In the genomic region with DNA sequence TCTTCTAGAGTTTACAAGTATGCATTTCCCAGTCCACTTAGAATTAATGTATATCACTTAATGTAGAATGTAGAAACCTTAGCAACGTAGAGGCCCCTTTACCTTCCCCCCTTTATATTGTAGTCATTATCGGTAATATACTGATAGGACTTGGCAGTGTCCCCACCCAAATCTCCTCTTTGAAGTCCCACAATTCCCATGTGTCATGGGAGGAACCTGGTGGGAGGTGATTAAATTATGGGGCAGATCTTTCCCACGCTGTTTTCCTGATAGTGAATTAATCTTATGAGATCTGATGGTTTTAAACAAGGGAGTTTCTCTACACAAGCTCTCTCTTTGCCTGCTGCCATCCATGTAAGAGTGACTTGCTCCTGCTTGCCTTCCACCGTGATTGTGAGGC, we compare ENCODE assay signal across 27 cellular contexts.
"Had no signal": no experiment of that assay in that cellular context is flagged by ENCODE, and none has a peak within 500 bp of the region (broad histone marks: within the 10 kb centered on the region; RNA-seq: fewer than 3 reads in every experiment).

No MANE protein-coding gene starts in this region.

- H3K27me3 ChIP-seq: dorsolateral prefrontal cortex, heart left ventricle, hepatocyte, neural progenitor cell, right atrium auricular region, stomach, thyroid gland had no signal

- ATAC-seq: heart left ventricle; left lobe of liver; mucosa of descending colon; naive thymus-derived CD4-positive, alpha-beta T cell; sciatic nerve had no signal

- H3K36me3 ChIP-seq: heart left ventricle, neural progenitor cell, prostate gland, right atrium auricular region, thyroid gland had no signal

- H3K27me3 Mint-ChIP-seq: memory B cell; naive thymus-derived CD4-positive, alpha-beta T cell; type B pancreatic cell had no signal

- H3K4me3 Mint-ChIP-seq: memory B cell, mesothelial cell of epicardium, nephron, neural progenitor cell, type B pancreatic cell had no signal

- H3K4me3 ChIP-seq: dorsolateral prefrontal cortex, heart left ventricle, hepatocyte, lung, mucosa of descending colon, neural progenitor cell, prostate gland, right atrium auricular region, smooth muscle cell, stomach, thyroid gland had no signal

- H3K27ac ChIP-seq: dorsolateral prefrontal cortex, heart left ventricle, hepatocyte, neural progenitor cell, prostate gland, right atrium auricular region, stomach, thyroid gland had no signal

- DNase-seq: cortex of kidney; dorsolateral prefrontal cortex; effector CD4-positive, alpha-beta T cell; heart left ventricle; kidney; mucosa of descending colon; naive thymus-derived CD4-positive, alpha-beta T cell; nucleus accumbens; stimulated activated CD4-positive, alpha-beta T cell treated with anti-CD3 and anti-CD28 coated beads, Interleukin-12 subunit alpha, Interleukin-12 subunit beta, amount 100 ng/mL, for 4 hours; stimulated activated CD4-positive, alpha-beta T cell treated with anti-CD3 and anti-CD28 coated beads, Interleukin-1b, Interleukin-23, amount 100 ng/mL, for 48 hours; stimulated activated CD4-positive, alpha-beta T cell treated with anti-CD3 and anti-CD28 coated beads, Interleukin-4, amount 100 ng/mL, for 1 hour; stimulated activated CD8-positive, alpha-beta memory T cell treated with anti-CD3 and anti-CD28 coated beads, Interleukin-4, amount 100 ng/mL, for 48 hours; stimulated activated naive CD4-positive, alpha-beta T cell treated with Interleukin-2 at 50 U/mL for 16 hours; stomach; thyroid gland had no signal

- H3K4me2 ChIP-seq: hepatocyte, neural progenitor cell, smooth muscle cell had no signal

- H3K27ac Mint-ChIP-seq: memory B cell, mesothelial cell of epicardium, nephron, neural progenitor cell, type B pancreatic cell had no signal

- H3K9ac ChIP-seq: neural progenitor cell had no signal

- H3K4me1 Mint-ChIP-seq: mesothelial cell of epicardium, nephron, neural progenitor cell had no signal

- H3K9me3 Mint-ChIP-seq: memory B cell had no signal

- H3K9me3 ChIP-seq: heart left ventricle, mucosa of descending colon, prostate gland, right atrium auricular region, stomach, thyroid gland had no signal

- H3K4me1 ChIP-seq: neural progenitor cell, prostate gland had no signal

- H2AFZ ChIP-seq: hepatocyte, neural progenitor cell had no signal
